ENCODE assay signal across 11 cellular contexts in the genomic region with DNA sequence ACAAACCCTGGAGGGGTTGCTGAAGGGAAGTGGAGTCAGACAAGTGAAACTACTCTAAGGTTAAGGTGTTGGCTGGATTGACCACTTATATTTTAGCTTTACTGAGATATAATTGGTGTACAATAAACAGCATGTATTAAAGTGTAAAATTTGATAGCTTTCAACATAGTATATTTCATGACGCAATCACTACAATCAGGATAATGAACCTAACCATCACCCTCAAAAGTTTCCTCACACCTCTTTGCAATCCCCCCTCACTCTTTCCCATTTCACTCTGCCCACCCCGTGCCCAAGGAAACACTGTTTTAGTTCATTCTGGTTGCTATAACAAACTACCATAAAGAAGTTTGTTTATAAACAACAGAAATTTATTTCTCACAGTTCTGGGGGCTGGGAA.
"Had no signal": no experiment of that assay in that cellular context is flagged by ENCODE, and none has a peak within 500 bp of the region (broad histone marks: within the 10 kb centered on the region; RNA-seq: fewer than 3 reads in every experiment).

No MANE protein-coding gene starts in this region.

- H3K27ac ChIP-seq: GM23248 had no signal

- H3K4me3 ChIP-seq: GM23248, GM23338, HAP-1 had no signal

- H2AFZ ChIP-seq: GM23248, GM23338 had no signal

- H3K4me2 ChIP-seq: GM23338 had no signal

- H3K27ac Mint-ChIP-seq: GM23338, H9, HFFc6 had no signal

- H3K4me3 Mint-ChIP-seq: GM23338, H9, HFFc6 had no signal

- ATAC-seq: GM23338, HCT116 had no signal

- H3K36me3 ChIP-seq: HAP-1 had no signal

- H3K9ac ChIP-seq: GM23248 had no signal

- H3K4me1 ChIP-seq: HAP-1 had no signal

- FAIRE-seq: H1, H54 had no signal

- DNase-seq: GM23248, GOT3, H7, H9, HCEC 1CT, HFFc6 had no signal
